1 cellular context compared by ENCODE assay signal in genomic region chr3:46978985-46979944, GRCh38.
A peak's percentile ranks its signal among the peaks of the same experiment; 100 is the strongest.
TF ChIP-seq lines count a peak whose summit lies in the region.

NBEAL2 (plus strand) TSS chr3:46979666; CDS start chr3:46979862, 196 bp downstream.

TF ChIP-seq in HEK293, 187 proteins besides CTCF, POLR2A, EP300 and RAD21 (continued from another document and continues in another):
- TF ChIP-seq ELK4 (IDR thresholded peaks at IDR 0.05; ENCODE audit: borderline replicate concordance, low read depth, low read length) (no peak), ZNF354C (tag by site-specific recombination; IDR thresholded peaks at IDR 0.05; ENCODE audit: borderline replicate concordance, low read depth) (no peak), ZNF10 (tag by site-specific recombination; IDR thresholded peaks at IDR 0.05) (no peak), ZNF112 (tag by site-specific recombination; IDR thresholded peaks at IDR 0.05) (no peak), ZNF791 (tag by site-specific recombination; IDR thresholded peaks at IDR 0.05) (no peak), ZNF366 (tag by site-specific recombination; conservative IDR thresholded peaks at IDR 0.05) (no peak), ZNF704 (tag by site-specific recombination; IDR thresholded peaks at IDR 0.05) (no peak), ZNF175 (tag by site-specific recombination; IDR thresholded peaks at IDR 0.05) (no peak), ZNF155 (tag by site-specific recombination; IDR thresholded peaks at IDR 0.05) (no peak), ZNF132 (tag by site-specific recombination; IDR thresholded peaks at IDR 0.05; ENCODE audit: borderline replicate concordance) (no peak), ZFP3 (tag by site-specific recombination; IDR thresholded peaks at IDR 0.05; ENCODE audit: low read depth) (no peak), ZNF140 (tag by site-specific recombination; IDR thresholded peaks at IDR 0.05) (no peak), PRDM1 (tag by site-specific recombination; IDR thresholded peaks at IDR 0.05) (no peak), ZNF292 (tag by site-specific recombination; IDR thresholded peaks at IDR 0.05; ENCODE audit: borderline replicate concordance, low read depth) (no peak), ZNF202 (tag by site-specific recombination; IDR thresholded peaks at IDR 0.05; ENCODE audit: borderline replicate concordance) (no peak), KLF16 (tag by site-specific recombination; IDR thresholded peaks at IDR 0.05) (no peak), ZBTB48 (tag by site-specific recombination; IDR thresholded peaks at IDR 0.05) (peak; percentile 39; the same call in 1 of the 2 replicates), ZNF18 (tag by site-specific recombination; IDR thresholded peaks at IDR 0.05) (no peak), HOXC10 (CRISPR knock-in tag; IDR thresholded peaks at IDR 0.05) (no peak), ZNF362 (tag by site-specific recombination; IDR thresholded peaks at IDR 0.05) (no peak), ZNF394 (tag by site-specific recombination; IDR thresholded peaks at IDR 0.05; ENCODE audit: borderline replicate concordance) (no peak; the same call in 1 of the 2 replicates), PRDM4 (tag by site-specific recombination; IDR thresholded peaks at IDR 0.05) (no peak), ZNF223 (tag by site-specific recombination; IDR thresholded peaks at IDR 0.05) (no peak), ZSCAN30 (tag by site-specific recombination; IDR thresholded peaks at IDR 0.05) (peak; percentile 56; the same call in 1 of the 2 replicates), ZNF37A (tag by site-specific recombination; IDR thresholded peaks at IDR 0.05) (no peak), PRDM2 (tag by site-specific recombination; IDR thresholded peaks at IDR 0.05; ENCODE audit: borderline replicate concordance) (no peak), SP2 (tag by site-specific recombination; IDR thresholded peaks at IDR 0.05) (peak; percentile 93), RBAK (tag by site-specific recombination; IDR thresholded peaks at IDR 0.05) (no peak), ZNF121 (tag by site-specific recombination; IDR thresholded peaks at IDR 0.05) (no peak), ZFHX2 (tag by site-specific recombination; conservative IDR thresholded peaks at IDR 0.05) (peak; percentile 38), ZNF654 (tag by site-specific recombination; IDR thresholded peaks at IDR 0.05; ENCODE audit: low read depth) (no peak), MZF1 (tag by site-specific recombination; IDR thresholded peaks at IDR 0.05; ENCODE audit: borderline replicate concordance) (no peak), ZFP37 (tag by site-specific recombination; IDR thresholded peaks at IDR 0.05) (no peak), ZNF610 (tag by site-specific recombination; IDR thresholded peaks at IDR 0.05; ENCODE audit: borderline replicate concordance) (no peak), ZNF785 (tag by site-specific recombination; IDR thresholded peaks at IDR 0.05) (no peak), SETDB1 (IDR thresholded peaks at IDR 0.05; ENCODE audit: insufficient read length, low read length) (no peak), ZNF600 (tag by site-specific recombination; IDR thresholded peaks at IDR 0.05) (no peak), REPIN1 (tag by site-specific recombination; IDR thresholded peaks at IDR 0.05; ENCODE audit: low read depth) (no peak), ZNF792 (tag by site-specific recombination; IDR thresholded peaks at IDR 0.05) (0 out of 2 replicates have a peak, but pooled peaks have one; percentile 54), HIC1 (tag by site-specific recombination; IDR thresholded peaks at IDR 0.05) (peak; percentile 95), ZNF248 (tag by site-specific recombination; IDR thresholded peaks at IDR 0.05) (no peak), PRDM10 (tag by site-specific recombination; IDR thresholded peaks at IDR 0.05) (peak; percentile 60), ZNF404 (tag by site-specific recombination; IDR thresholded peaks at IDR 0.05) (no peak), KLF9 (tag by site-specific recombination; IDR thresholded peaks at IDR 0.05; ENCODE audit: low read depth) (no peak; the same call in 1 of the 2 replicates), KLF8 (tag by site-specific recombination; IDR thresholded peaks at IDR 0.05) (peak; percentile 87)
